Comparison of ENCODE assay signal across 8 cellular contexts in genomic region chr3:41961061-41961749, GRCh38. TPM values are rescaled to one million over a fixed set of nuclear protein-coding genes. Genes with fewer than 3 reads are reported as not detected.
DNase-seq lines count a peak whose midpoint lies in the region; ATAC-seq and TF ChIP-seq lines count a peak whose summit lies in the region.

No MANE protein-coding gene starts in this region.

- dilution Hi-C loops in IMR-90 (cut with HindIII; ENCODE audit: low sequenced_read_pairs, unreplicated experiment): no loop called here

- H3K9me3 ChIP-seq in IMR-90 (ENCODE audit: control insufficient read depth, insufficient read depth, low read length) (no peaks in the 10 kb centered on the region), hepatocyte (ENCODE audit: low read depth) (no peaks in the 10 kb centered on the region), vagina (no peaks in the 10 kb centered on the region)

- no TSS peak for BruUV-seq in IMR-90 (replicated peaks; lab: Mats Ljungman, UMichigan)

- TF ChIP-seq RAD21 in IMR-90 (IDR thresholded peaks at IDR 0.05; ENCODE audit: low read length): no peak

- H3K9ac ChIP-seq in IMR-90 (ENCODE audit: low read depth, low read length) (peak overlapping the region; percentile 36), rectal smooth muscle tissue (ENCODE audit: low read length) (no peak overlapping the region)

- no peak overlapping the region for H2BK120ac ChIP-seq in IMR-90 (ENCODE audit: low read depth, low read length)

- H3K4ac ChIP-seq in IMR-90 (ENCODE audit: low read depth, low read length): no peak overlapping the region

- peak overlapping the region; percentile 12 for H2AK9ac ChIP-seq in IMR-90 (replicated peaks; ENCODE audit: low read depth, low read length, poor library complexity)

- POLR2A ChIA-PET in IMR-90 (lab: Charles Lee; ENCODE audit: unreplicated experiment): no interaction called here

- TF ChIP-seq CTCF in IMR-90 (conservative IDR thresholded peaks at IDR 0.05; ENCODE audit: low read depth, low read length): no peak
- no peak for TF ChIP-seq CTCF in hepatocyte (IDR thresholded peaks at IDR 0.05; ENCODE audit: poor library complexity)
- no peak for TF ChIP-seq CTCF in vagina (IDR thresholded peaks at IDR 0.05)

- peak; percentile 73 for DNase-seq in D341Med (ENCODE audit: low spot score)
- peak; percentile 61 for DNase-seq in IMR-90
- peak; percentile 65 for DNase-seq in SW480 (ENCODE audit: low spot score)
- peak in 35 of 58 donors; percentile 4 to 66 (median 37) for DNase-seq in anterior cingulate cortex (lab: John Stamatoyannopoulos, UW)
- DNase-seq in hepatocyte (ENCODE audit: low spot score): peak; percentile 76
- DNase-seq in vagina (ENCODE audit: extremely low spot score in 2 of 2): no peak

- peaks cover 0 to 8% of the 10 kb centered on the region in 2 experiments; a peak in 2 of 4 replicates for H3K79me1 ChIP-seq in IMR-90 (ENCODE audit: low read depth in 1 of 2, low read length in 2 of 2)

- H3K36me3 ChIP-seq in IMR-90 (ENCODE audit: control insufficient read depth, insufficient read depth, low read length) (no peaks in the 10 kb centered on the region), hepatocyte (replicated peaks; ENCODE audit: insufficient read depth, low read depth) (no peaks in the 10 kb centered on the region), rectal smooth muscle tissue (ENCODE audit: control insufficient read depth, insufficient read depth, low read length) (no peaks in the 10 kb centered on the region), vagina (no peaks in the 10 kb centered on the region)

- H3K18ac ChIP-seq in IMR-90 (ENCODE audit: low read depth, low read length): no peak overlapping the region

- H3K4me1 ChIP-seq in IMR-90 (ENCODE audit: control insufficient read depth, insufficient read depth, low read length) (peaks cover 3% of the 10 kb centered on the region; the same call in 1 of the 2 replicates), hepatocyte (ENCODE audit: insufficient read depth) (no peaks in the 10 kb centered on the region), rectal smooth muscle tissue (ENCODE audit: control insufficient read depth, insufficient read depth, low read length) (peaks cover 5% of the 10 kb centered on the region), vagina (peaks cover 9% of the 10 kb centered on the region)

- intact Hi-C loops in IMR-90 (cut with micrococcal nuclease) (loop anchor here (1.0 to 5.0 kb wide), 2 partner anchors 111 to 138 kb away; no protein-coding TSS in a partner anchor), vagina (cut with DNase I) (no loop called here)

- CTCF ChIA-PET in IMR-90 (lab: Yijun Ruan, JAX): no interaction called here

- H3K9me1 ChIP-seq in IMR-90 (ENCODE audit: insufficient read depth, low read length): no peaks in the 10 kb centered on the region

- H4K20me1 ChIP-seq in IMR-90 (ENCODE audit: insufficient read depth, low read length) (no peaks in the 10 kb centered on the region), hepatocyte (ENCODE audit: insufficient read depth, poor library complexity, severe bottlenecking) (no peaks in the 10 kb centered on the region)

- H2AFZ ChIP-seq in IMR-90 (replicated peaks; ENCODE audit: low read length, poor library complexity) (peak overlapping the region; percentile 95), hepatocyte (peak overlapping the region; percentile 72)

- peak overlapping the region; percentile 50; the same call in 1 of the 2 replicates for H3K14ac ChIP-seq in IMR-90 (replicated peaks; ENCODE audit: low read depth, low read length)

- H3K4me3 ChIP-seq in IMR-90 (ENCODE audit: insufficient read depth, low read depth, low read length): peak overlapping the region; percentile 52
- peak overlapping the region; percentile 59 for H3K4me3 ChIP-seq in hepatocyte
- H3K4me3 ChIP-seq in rectal smooth muscle tissue (ENCODE audit: low read length): peak overlapping the region; percentile 90
- H3K4me3 ChIP-seq in vagina: peak overlapping the region; percentile 84 to 85

- TF ChIP-seq POLR2A in IMR-90 (IDR thresholded peaks at IDR 0.05; ENCODE audit: low read depth, low read length) (peak; percentile 52), vagina (IDR thresholded peaks at IDR 0.05) (no peak)

- H4K8ac ChIP-seq in IMR-90 (ENCODE audit: low read depth in 2 of 2, low read length in 2 of 2): peak overlapping the region in 1 of 2 experiments; percentile 31; a peak in 1 of 4 replicates

- H2BK15ac ChIP-seq in IMR-90 (ENCODE audit: low read depth, low read length): no peak overlapping the region

- no peak overlapping the region for H2BK20ac ChIP-seq in IMR-90 (ENCODE audit: low read depth, low read length)

- H4K91ac ChIP-seq in IMR-90 (ENCODE audit: insufficient read depth, low read depth, low read length): no peak overlapping the region

- H3K27ac ChIP-seq in IMR-90 (ENCODE audit: insufficient read depth, low read length): peak overlapping the region; percentile 21
- peak overlapping the region; percentile 75 for H3K27ac ChIP-seq in hepatocyte
- peak overlapping the region; percentile 59 for H3K27ac ChIP-seq in rectal smooth muscle tissue (ENCODE audit: low read depth, low read length)
- peak overlapping the region; percentile 5 for H3K27ac ChIP-seq in vagina

- in situ Hi-C loops in IMR-90 (cut with MboI; ENCODE audit: low sequenced_read_pairs): no loop called here

- ATAC-seq in GM21528 (IDR thresholded peaks at IDR 0.05; ENCODE audit: low FRiP score, unreplicated experiment): peak; percentile 24
- ATAC-seq in IMR-90 (ENCODE audit: low read depth): peak; percentile 37

- peaks cover 7% of the 10 kb centered on the region for H3K79me2 ChIP-seq in hepatocyte

- H3K4me2 ChIP-seq in IMR-90 (ENCODE audit: low read depth, low read length): peak overlapping the region; percentile 95
- peak overlapping the region; percentile 91 for H3K4me2 ChIP-seq in hepatocyte

- H2BK5ac ChIP-seq in IMR-90 (ENCODE audit: low read depth, low read length, poor library complexity, severe bottlenecking): no peak overlapping the region

- H2AK5ac ChIP-seq in IMR-90 (ENCODE audit: low read depth, low read length): no peak overlapping the region

- H3K56ac ChIP-seq in IMR-90 (ENCODE audit: extremely low read depth, insufficient read depth, low read length): no peak overlapping the region; the same call in 1 of the 2 replicates

- peak overlapping the region; percentile 43; the same call in 1 of the 2 replicates for H4K5ac ChIP-seq in IMR-90 (ENCODE audit: low read depth, low read length)

- no peaks in the 10 kb centered on the region for H3K9me2 ChIP-seq in hepatocyte (replicated peaks; ENCODE audit: insufficient read depth)

- 0% methylated on average over 13 of the region's 43 CpGs; no CpG with 5 or more reads in 1 of the 2 experiments for WGBS in IMR-90 (ENCODE audit: extremely low coverage in 2 of 2, insufficient read length in 1 of 2), 2 experiments
- 2% methylated on average over 38 of the region's 43 CpGs for WGBS in hepatocyte (ENCODE audit: low lambda C conversion rate, missing lambda C conversion rate)

- no peaks in the 10 kb centered on the region for H3K27me3 ChIP-seq in IMR-90 (ENCODE audit: control insufficient read depth, insufficient read depth, low read length)
- H3K27me3 ChIP-seq in hepatocyte: no peaks in the 10 kb centered on the region
- H3K27me3 ChIP-seq in rectal smooth muscle tissue (ENCODE audit: control insufficient read depth, insufficient read depth, low read length): no peaks in the 10 kb centered on the region
- no peaks in the 10 kb centered on the region for H3K27me3 ChIP-seq in vagina

- H3K23ac ChIP-seq in IMR-90 (ENCODE audit: low read depth, low read length): 0 out of 2 replicates have a peak overlapping the region, but pooled peaks have one; percentile 73

TF ChIP-seq in IMR-90, 13 proteins besides CTCF, POLR2A, EP300 and RAD21:
- peak; percentile 34; the same call in 1 of the 2 replicates for TF ChIP-seq MAZ (IDR thresholded peaks at IDR 0.05; ENCODE audit: borderline replicate concordance, low read depth, low read length)
- no peak; the same call in 1 of the 2 replicates for TF ChIP-seq MXI1 (IDR thresholded peaks at IDR 0.05; ENCODE audit: borderline replicate concordance, low read depth, low read length)

RNA-seq across cellular contexts. Expression of gene ULK4, which starts 0.7 kb away (rescaled TPM):
- total RNA-seq in IMR-90 (2012; rRNA removed) (5.0 and 10.3 TPM in 2 replicates), hepatocyte (6.5 and 9.1 TPM in 2 replicates), vagina (24.1 TPM)
- polyA plus RNA-seq in IMR-90 (2012; rRNA removed) (1.3 and 2.7 TPM in 2 replicates), hepatocyte (3.8 and 4.2 TPM in 2 replicates)
- 0.47 and 0.73 TPM in 2 replicates for polyA plus RNA-seq in IMR-90 (2012; cell fraction: cytosol; rRNA removed)
- 0.90 and 4.3 TPM in 2 replicates for polyA plus RNA-seq in IMR-90 (2012; cell fraction: nucleus; rRNA removed; ENCODE audit: low replicate concordance)

Comparison
In these comparisons a context has a peak if more than half of its experiments do, and no peak if none do; other contexts are left out.
1. DNase-seq: peak in D341Med (single experiment), IMR-90 (single experiment), SW480 (single experiment), anterior cingulate cortex (35 of 58) and hepatocyte (single experiment); none in vagina (0 of 2).
2. H3K27ac ChIP-seq: peak in every context shown above with its lines; median percentile 75 in hepatocyte; 59 in rectal smooth muscle tissue; 21 in IMR-90; 5 in vagina.
3. Peak in every context shown above with its lines, with median percentiles within 50 percentile points of each other: H3K4me3 ChIP-seq.